ENCODE assay signal across 9 cellular contexts in the genomic region with DNA sequence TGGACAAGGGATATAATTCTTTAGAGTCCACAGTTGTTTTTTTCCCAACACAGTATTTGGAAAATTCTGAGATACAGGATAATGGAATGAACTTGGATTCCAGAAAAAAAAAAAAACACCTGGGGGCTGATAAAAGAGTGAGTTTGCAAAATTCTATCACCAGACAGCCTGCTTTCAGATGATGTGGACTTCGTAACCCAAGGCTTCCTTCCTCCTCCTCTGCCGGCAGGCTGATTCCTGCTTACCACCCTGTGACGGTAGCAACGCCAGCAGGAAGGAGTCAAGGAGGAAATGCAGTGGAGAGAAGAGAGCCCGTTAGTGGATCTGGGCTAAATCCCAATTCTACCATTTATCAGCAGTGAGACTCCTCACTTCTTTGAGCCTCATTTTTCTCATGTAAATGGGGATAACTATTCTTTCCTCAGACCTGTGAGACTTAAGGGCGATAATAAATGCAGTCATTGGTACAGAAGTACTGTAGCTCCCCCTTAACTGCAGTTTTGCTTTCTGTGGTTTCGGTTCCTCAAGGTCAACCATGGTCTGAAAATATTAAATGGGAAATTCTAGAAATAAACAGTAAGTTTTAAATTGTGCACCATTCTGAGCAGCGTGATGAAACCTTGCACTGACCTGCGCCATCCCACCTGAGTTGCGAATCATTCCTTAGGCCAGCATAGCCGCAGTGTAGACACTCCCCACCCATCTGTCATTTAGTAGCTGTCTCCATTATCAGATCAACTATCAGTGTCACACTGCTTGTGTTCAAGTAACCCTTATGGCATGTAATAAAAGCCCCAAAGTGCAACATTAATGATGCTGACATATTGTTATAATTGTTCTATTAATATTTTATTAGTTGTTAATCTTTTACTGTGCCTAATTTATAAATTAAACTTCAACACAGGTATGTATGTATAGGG.
DNase-seq lines count a peak whose midpoint lies in the region; ATAC-seq and TF ChIP-seq lines count a peak whose summit lies in the region.
"Had no signal": no experiment of that assay in that cellular context is flagged by ENCODE, and none has a peak within 500 bp of the region (broad histone marks: within the 10 kb centered on the region; RNA-seq: fewer than 3 reads in every experiment).

No MANE protein-coding gene starts in this region.

- TF ChIP-seq CTCF in GM13977 (IDR thresholded peaks at IDR 0.05; ENCODE audit: extremely low read depth, insufficient read depth, missing control alignments) = no peak
- no peak for TF ChIP-seq CTCF in WTC11 (IDR thresholded peaks at IDR 0.05)
- TF ChIP-seq CTCF in sigmoid colon (IDR thresholded peaks at IDR 0.05) = no peak

- no peaks in the 10 kb centered on the region for H3K9me3 ChIP-seq in sigmoid colon
- H3K9me3 ChIP-seq: Peyer's patch had no signal

- 71 to 83% methylated on average over 11 of the region's 11 CpGs for WGBS in sigmoid colon, 2 donors

- CTCF ChIA-PET in WTC11 (lab: Charles Lee) = interaction anchor here (1.7 kb wide), 1 partner anchor 9 kb away, joined by 6 read pairs; no protein-coding TSS in a partner anchor

- H3K4me3 ChIP-seq in sigmoid colon = no peak overlapping the region

- H3K27ac ChIP-seq in sigmoid colon = peak overlapping the region in 1 of 4 donors; percentile 25

- peak; percentile 44 for DNase-seq in GM13977 (ENCODE audit: low spot score)
- DNase-seq in glomerular visceral epithelial cell (ENCODE audit: extremely low spot score) = peak; percentile 60
- DNase-seq in effector memory CD8-positive, alpha-beta T cell = no peak
- DNase-seq in WTC11 (ENCODE audit: low spot score) = no peak
- DNase-seq in NCI-H2081 (lab: John Stamatoyannopoulos, UW) = no peak
- DNase-seq in sigmoid colon = no peak

- no peaks in the 10 kb centered on the region for H3K27me3 ChIP-seq in sigmoid colon
- H3K27me3 ChIP-seq: Peyer's patch had no signal

- no peak for TF ChIP-seq EP300 in sigmoid colon (IDR thresholded peaks at IDR 0.05)

- H3K36me3 ChIP-seq in sigmoid colon = peaks cover 0 to 4% (median 0%) of the 10 kb centered on the region in 4 donors
- H3K36me3 ChIP-seq: Peyer's patch had no signal

- in situ Hi-C loops in GM13977 (cut with MboI; ENCODE audit: low pct_unique_long_range_greater_than_20kb, low sequenced_read_pairs, unreplicated experiment) = loop anchor here (25.0 kb wide), 1 partner anchor 464 kb away; a partner anchor contains a TSS

- H3K4me1 ChIP-seq in sigmoid colon = peaks cover 0 to 6% (median 3%) of the 10 kb centered on the region in 4 donors
- H3K4me1 ChIP-seq: Peyer's patch had no signal

- ATAC-seq in GM21723 (IDR thresholded peaks at IDR 0.05; ENCODE audit: unreplicated experiment) (peak; percentile 87), HG03575 (IDR thresholded peaks at IDR 0.05; ENCODE audit: extremely low read depth, insufficient number of reproducible peaks, low FRiP score, unreplicated experiment) (peak; percentile 94), WTC11 (no peak)
- no peak for ATAC-seq in effector memory CD8-positive, alpha-beta T cell (replicated peaks)

- H3K4me1 Mint-ChIP-seq in effector memory CD8-positive, alpha-beta T cell (ENCODE audit: low read depth in 2 of 2) = peaks cover 5 to 7% of the 10 kb centered on the region in 2 donors
- H3K4me1 Mint-ChIP-seq in WTC11 = peaks cover 4% of the 10 kb centered on the region; the same call in 1 of the 2 replicates

- no peak for TF ChIP-seq POLR2A in sigmoid colon (IDR thresholded peaks at IDR 0.05)

- peaks cover 2% of the 10 kb centered on the region for H3K36me3 Mint-ChIP-seq in effector memory CD8-positive, alpha-beta T cell (ENCODE audit: insufficient read depth)
- H3K36me3 Mint-ChIP-seq in WTC11 = peaks cover 12% of the 10 kb centered on the region

- H3K27ac Mint-ChIP-seq in effector memory CD8-positive, alpha-beta T cell = no peak overlapping the region
- H3K27ac Mint-ChIP-seq in WTC11 = no peak overlapping the region

- no peaks in the 10 kb centered on the region for H3K9me3 Mint-ChIP-seq in effector memory CD8-positive, alpha-beta T cell
- no peaks in the 10 kb centered on the region for H3K9me3 Mint-ChIP-seq in WTC11

- H3K27me3 Mint-ChIP-seq in effector memory CD8-positive, alpha-beta T cell = no peaks in the 10 kb centered on the region
- no peaks in the 10 kb centered on the region for H3K27me3 Mint-ChIP-seq in WTC11 (ENCODE audit: low read depth)

- no peak overlapping the region for H3K4me3 Mint-ChIP-seq in effector memory CD8-positive, alpha-beta T cell
- no peak overlapping the region for H3K4me3 Mint-ChIP-seq in WTC11

- POLR2A ChIA-PET in WTC11 (lab: Charles Lee) = no interaction called here

- intact Hi-C loops in sigmoid colon (cut with DNase I) = no loop called here

TF ChIP-seq in WTC11, 78 proteins besides CTCF, POLR2A, EP300 and RAD21:
- TF ChIP-seq KAT7 (CRISPR knock-in tag; IDR thresholded peaks at IDR 0.05; ENCODE audit: borderline replicate concordance) (no peak), ZNF396 (CRISPR knock-in tag; IDR thresholded peaks at IDR 0.05; ENCODE audit: borderline replicate concordance) (no peak)

Comparison
In these comparisons a context has a peak if more than half of its experiments do, and no peak if none do; other contexts are left out.
1. DNase-seq: peak in GM13977 (single experiment) and glomerular visceral epithelial cell (single experiment); none in effector memory CD8-positive, alpha-beta T cell (0 of 3), WTC11 (single experiment), NCI-H2081 (0 of 2) and sigmoid colon (single experiment).
2. ATAC-seq: peak in GM21723 (single experiment) and HG03575 (single experiment); none in effector memory CD8-positive, alpha-beta T cell (single experiment) and WTC11 (single experiment).